ENCODE assay signal across 8 cellular contexts in genomic region chr4:48831532-48832015, GRCh38. TPM values are rescaled to one million over a fixed set of nuclear protein-coding genes. Genes with fewer than 3 reads are reported as not detected.
A peak's percentile ranks its signal among the peaks of the same experiment; 100 is the strongest.
DNase-seq lines count a peak whose midpoint lies in the region; ATAC-seq and TF ChIP-seq lines count a peak whose summit lies in the region.

No MANE protein-coding gene starts in this region.

- H3K9me3 ChIP-seq in testis, result no peaks in the 10 kb centered on the region

- H3K27ac ChIP-seq in angular gyrus (ENCODE audit: low read depth, low read length) (peak overlapping the region; percentile 97), layer of hippocampus (ENCODE audit: low read depth, low read length) (peak overlapping the region; percentile 92), testis (peak overlapping the region; percentile 93 to 96)

- no peaks in the 10 kb centered on the region for H3K36me3 ChIP-seq in testis (ENCODE audit: low read depth, missing control alignments)

- DNase-seq in ELR (ENCODE audit: low read depth), result peak; percentile 29
- DNase-seq in Jurkat, Clone E6-1 (ENCODE audit: low read depth, low spot score), result no peak
- DNase-seq in testis, result no peak
- no peak for DNase-seq in NCI-H2171 treated with DMSO at 0.1 percent for 48 hours (lab: John Stamatoyannopoulos, UW)
- DNase-seq in hippocampal formation (lab: John Stamatoyannopoulos, UW), result no peak

- no peak for TF ChIP-seq CTCF in testis (IDR thresholded peaks at IDR 0.05)

- peaks cover 12% of the 10 kb centered on the region for H3K4me1 ChIP-seq in testis

- no peak for ATAC-seq in GM18909 (IDR thresholded peaks at IDR 0.05; ENCODE audit: poor library complexity, unreplicated experiment)

- WGBS in testis, 2 donors, result 0 to 1% methylated on average over 9 to 10 of the region's 10 CpGs

- intact Hi-C loops in testis (cut with DNase I; ENCODE audit: low total_unique reads), result no loop called here

- no peak for TF ChIP-seq POLR2A in testis (IDR thresholded peaks at IDR 0.05)

- no peaks in the 10 kb centered on the region for H3K27me3 ChIP-seq in layer of hippocampus (ENCODE audit: control insufficient read depth, insufficient read depth, low read length)
- no peaks in the 10 kb centered on the region for H3K27me3 ChIP-seq in testis

- H3K4me3 ChIP-seq in Jurkat, Clone E6-1 (ENCODE audit: low read length), result peak overlapping the region; percentile 100
- peak overlapping the region; percentile 95 to 97 for H3K4me3 ChIP-seq in testis

RNA-seq across cellular contexts. Expression of gene OCIAD1, which starts 0.7 kb away (rescaled TPM):
- polyA plus RNA-seq in Jurkat, Clone E6-1 (2012; ENCODE audit: insufficient read depth, insufficient read length), result 128 TPM
- total RNA-seq in testis, result 100 to 1,000 TPM; 112 to 126 TPM
- polyA plus RNA-seq in testis (ENCODE audit: insufficient read depth, low read depth, low replicate concordance), result 141 TPM

RNA-seq across cellular contexts. Expression of gene FRYL, which starts 51.5 kb away (rescaled TPM):
- 41.2 TPM for polyA plus RNA-seq in Jurkat, Clone E6-1 (2012; ENCODE audit: insufficient read depth, insufficient read length)
- total RNA-seq in testis, result 10 to 100 TPM; 55.0 to 70.6 TPM
- 22.5 TPM for polyA plus RNA-seq in testis (ENCODE audit: insufficient read depth, low read depth, low replicate concordance)
